ENCODE assay signal across 25 cellular contexts in genomic region chr18:23675236-23675635, GRCh38.
"Had no signal": no experiment of that assay in that cellular context is flagged by ENCODE, and none has a peak within 500 bp of the region (broad histone marks: within the 10 kb centered on the region; RNA-seq: fewer than 3 reads in every experiment).

No MANE protein-coding gene starts in this region.

- DNase-seq: stimulated activated CD4-positive, alpha-beta T cell treated with anti-CD3 and anti-CD28 coated beads, Interleukin-2, amount 100 ng/mL, for 48 hours; stimulated activated CD4-positive, alpha-beta T cell treated with anti-CD3 and anti-CD28 coated beads, Interleukin-4, amount 100 ng/mL, for 1 hour; stimulated activated CD4-positive, alpha-beta T cell treated with anti-CD3 and anti-CD28 coated beads, Interleukin-4, amount 100 ng/mL, for 24 hours; stimulated activated CD4-positive, alpha-beta T cell treated with anti-CD3 and anti-CD28 coated beads, Interleukin-4, amount 100 ng/mL, for 4 hours; stimulated activated CD8-positive, alpha-beta memory T cell treated with anti-CD3 and anti-CD28 coated beads, Interleukin-4, amount 100 ng/mL, for 48 hours; stimulated activated naive B cell treated with anti-CD40 and anti-IgM and Interleukin-4, amounts not matched to agents 10 μg/mL and 1 μg/mL and 100 μg/mL, for 72 hours; stimulated activated naive CD4-positive, alpha-beta T cell; stimulated activated naive CD4-positive, alpha-beta T cell treated with Interleukin-2 at 50 U/mL for 16 hours; stimulated activated naive CD8-positive, alpha-beta T cell treated with anti-CD3 and anti-CD28 coated beads, Interleukin-15, amount 100 ng/mL, for 72 hours; stimulated activated naive CD8-positive, alpha-beta T cell treated with anti-CD3 and anti-CD28 coated beads, Interleukin-15, Interleukin-2, amounts not matched to agents 100 U/mL and 50 U/mL, for 24 hours; stomach; substantia nigra; testis; thyroid gland; tibial artery; transverse colon; upper lobe of left lung; upper lobe of right lung; uterus had no signal

- ATAC-seq: stimulated activated effector memory CD8-positive, alpha-beta T cell treated with anti-CD3 and anti-CD28 coated beads, Interleukin-12 subunit alpha, Interleukin-12 subunit beta, amount 100 ng/mL, for 72 hours; stimulated activated memory B cell treated with anti-CD40 and anti-IgM and Interleukin-4, amounts not matched to agents 10 μg/mL and 1 μg/mL and 100 μg/mL, for 72 hours; stimulated activated naive B cell treated with anti-CD40 and anti-IgM and Interleukin-4, amounts not matched to agents 10 μg/mL and 1 μg/mL and 100 μg/mL, for 72 hours; stimulated activated naive CD8-positive, alpha-beta T cell treated with anti-CD3 and anti-CD28 coated beads, Interleukin-15, amount 100 ng/mL, for 72 hours; stimulated activated naive CD8-positive, alpha-beta T cell treated with anti-CD3 and anti-CD28 coated beads, Interleukin-15, Interleukin-2, amounts not matched to agents 100 U/mL and 50 U/mL, for 24 hours; upper lobe of right lung had no signal

- H3K27me3 ChIP-seq: suprapubic skin, testis, thyroid gland, tibial nerve, upper lobe of left lung, upper lobe of right lung, uterus, vagina had no signal

- H3K4me3 ChIP-seq: stomach, suprapubic skin, testis, thoracic aorta, thyroid gland, tibial artery, tibial nerve, transverse colon, upper lobe of left lung, upper lobe of right lung, uterus, vagina had no signal

- H3K27ac ChIP-seq: stomach, thoracic aorta, transverse colon, upper lobe of left lung, upper lobe of right lung, vagina had no signal

- H3K36me3 ChIP-seq: stomach, suprapubic skin, thoracic aorta, thyroid gland, tibial artery, tibial nerve, transverse colon, upper lobe of left lung, upper lobe of right lung, uterus, vagina had no signal

- H3K9me3 ChIP-seq: stomach, suprapubic skin, testis, thoracic aorta, thyroid gland, tibial artery, tibial nerve, transverse colon, upper lobe of left lung, upper lobe of right lung, uterus, vagina had no signal

- H3K4me1 ChIP-seq: stomach, suprapubic skin, testis, thyroid gland, tibial nerve, transverse colon, upper lobe of left lung, upper lobe of right lung, uterus, vagina had no signal
